ENCODE assay signal across 1 cellular context in the genomic region with DNA sequence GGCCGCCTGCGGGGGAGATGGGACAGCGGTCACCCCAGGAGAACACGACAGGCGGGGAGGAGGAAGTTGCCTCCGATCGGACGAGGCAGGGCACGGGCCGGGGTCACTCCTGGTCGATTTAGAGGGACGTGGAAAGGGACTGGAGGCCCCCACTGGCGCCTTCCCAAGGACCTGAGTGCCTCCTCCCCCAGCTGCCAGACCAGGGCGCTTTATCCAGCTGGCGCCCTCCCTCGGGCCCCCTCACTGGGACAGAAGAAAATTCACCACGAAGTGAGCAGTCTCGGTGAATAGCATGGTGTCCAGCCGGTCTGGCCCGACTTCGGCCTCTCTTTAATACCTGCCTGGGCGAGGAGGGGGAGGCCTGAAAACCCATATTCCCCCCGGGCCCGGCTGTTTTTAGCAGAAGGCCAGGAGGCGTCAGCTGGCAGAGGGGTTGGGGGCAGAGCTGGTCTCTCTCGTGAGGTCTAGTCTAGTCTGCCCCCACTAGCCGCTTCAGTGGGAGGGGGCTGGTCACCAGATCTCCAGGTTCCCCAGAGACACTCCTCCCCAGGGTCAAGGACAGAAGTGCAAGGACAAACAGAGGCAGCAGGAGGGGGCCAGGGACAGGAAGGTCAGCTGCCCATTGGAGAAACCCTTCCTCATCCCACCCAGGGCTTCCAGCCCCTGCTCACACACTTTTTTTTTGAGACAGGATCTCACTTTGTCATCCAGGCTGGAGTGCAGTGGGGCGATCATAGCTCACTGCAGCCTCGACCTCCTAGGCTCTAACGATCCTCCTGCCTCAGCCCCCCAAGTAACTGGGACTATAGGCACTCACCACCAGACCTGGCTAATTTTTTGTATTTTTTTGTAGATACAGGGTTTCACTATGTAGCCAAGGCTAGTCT.
TF ChIP-seq lines count a peak whose summit lies in the region.

No MANE protein-coding gene starts in this region.

TF ChIP-seq in H1, 55 proteins besides CTCF, POLR2A, EP300 and RAD21:
- TF ChIP-seq RNF2 (IDR thresholded peaks at IDR 0.05; ENCODE audit: borderline replicate concordance, low read depth, low read length, missing control alignments, poor library complexity, severe bottlenecking): no peak
- TF ChIP-seq CBX5 (IDR thresholded peaks at IDR 0.05; ENCODE audit: low read depth, low read length): no peak
- TF ChIP-seq TCF12 (IDR thresholded peaks at IDR 0.05; ENCODE audit: low read depth, low read length): no peak
- TF ChIP-seq MAFK (IDR thresholded peaks at IDR 0.05; ENCODE audit: low read depth, low read length): no peak
- TF ChIP-seq SIRT6 (IDR thresholded peaks at IDR 0.05; ENCODE audit: low read length): no peak
